In the genomic region with DNA sequence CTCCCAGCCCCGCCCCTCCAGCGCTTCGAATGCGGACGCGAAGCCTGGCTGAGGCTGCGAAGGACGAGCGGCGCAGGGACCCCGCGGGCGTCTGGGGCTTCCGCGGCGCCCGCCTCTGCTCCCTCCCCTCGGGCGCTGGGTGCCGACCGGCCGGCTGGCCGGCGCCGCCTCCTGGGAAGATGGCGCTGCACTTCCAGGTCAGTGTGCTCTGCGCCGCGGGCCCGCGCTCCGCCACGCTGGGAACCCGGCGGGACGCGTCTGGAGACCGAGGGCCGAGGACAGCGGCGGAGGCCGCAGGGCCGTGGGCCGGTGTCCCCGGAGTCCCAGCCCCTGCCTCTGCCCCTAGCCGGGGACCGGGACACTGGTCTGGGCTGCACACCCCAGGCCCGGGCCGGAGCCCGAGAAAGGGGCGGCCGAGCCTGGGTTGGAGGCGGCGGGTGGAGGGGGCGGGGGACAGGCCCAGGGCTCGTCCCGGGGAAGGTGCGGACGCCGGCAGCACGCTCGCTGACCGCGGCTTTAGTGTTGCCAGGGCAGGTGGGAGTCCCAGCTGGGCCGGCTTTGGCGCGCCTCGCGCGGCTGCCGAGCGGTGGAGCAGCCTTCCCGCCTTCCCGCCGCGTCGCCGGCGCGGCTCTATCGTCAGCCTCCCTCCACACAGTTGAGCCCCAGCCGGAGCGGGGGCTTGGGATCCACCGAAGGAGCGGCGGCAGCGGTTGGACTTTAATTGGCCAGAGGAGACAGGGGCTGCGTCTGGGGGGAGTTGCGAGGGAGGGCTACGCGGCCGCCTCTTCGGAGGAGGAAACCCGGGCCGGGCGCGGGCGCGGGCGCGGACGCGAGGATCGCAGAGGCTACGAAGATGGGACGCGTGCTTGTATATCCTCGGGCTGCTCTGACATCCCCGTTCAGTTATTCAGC, we compare ENCODE assay signal across 8 cellular contexts. TPM values are rescaled to one million over a fixed set of nuclear protein-coding genes. Genes with fewer than 3 reads are reported as not detected.
DNase-seq lines count a peak whose midpoint lies in the region; ATAC-seq and TF ChIP-seq lines count a peak whose summit lies in the region.

Gene RANBP17 (plus strand): TSS at position 164 of the 912 bp plus-strand sequence.

- H3K4me1 ChIP-seq in tibial artery, result peaks cover 0 to 5% (median 2%) of the 10 kb centered on the region in 4 donors

- DNase-seq in AG08396 (ENCODE audit: low spot score) (peak; percentile 51), HFFc6 (peak; percentile 30), RPMI7951 (ENCODE audit: low read depth) (peak; percentile 69), epithelial cell of esophagus (ENCODE audit: low read depth) (peak; percentile 76), mesenteric fat pad (ENCODE audit: low spot score) (peak; percentile 90), tibial artery (no peak)

- peaks cover 14% of the 10 kb centered on the region for H3K36me3 Mint-ChIP-seq in HFFc6 (ENCODE audit: low read depth)

- H3K4me3 ChIP-seq in epithelial cell of esophagus (ENCODE audit: low read length) (peak within 1 kb of the TSS; percentile 60), tibial artery (peak within 1 kb of the TSS; percentile 62 to 94)

- peak within 1 kb of the TSS; percentile 42 to 47 for H3K27ac ChIP-seq in tibial artery

- H3K27ac Mint-ChIP-seq in HFFc6, result peak within 1 kb of the TSS; percentile 64

- H3K36me3 ChIP-seq in tibial artery, result no peaks in the 10 kb centered on the region

- peaks cover 29% of the 10 kb centered on the region for H3K9me3 Mint-ChIP-seq in HFFc6

- no peaks in the 10 kb centered on the region; the same call in 1 of the 2 replicates for H3K27me3 Mint-ChIP-seq in HFFc6 (ENCODE audit: insufficient read depth)

- peaks cover 0 to 21% (median 21%) of the 10 kb centered on the region in 3 donors for H3K9me3 ChIP-seq in tibial artery

- ATAC-seq in HG02678 (IDR thresholded peaks at IDR 0.05; ENCODE audit: unreplicated experiment) (no peak), HG02938 (IDR thresholded peaks at IDR 0.05; ENCODE audit: unreplicated experiment) (no peak)

- H3K4me3 Mint-ChIP-seq in HFFc6, result peak within 1 kb of the TSS; percentile 83

- intact Hi-C loops in tibial artery (cut with DNase I; ENCODE audit: low total_unique reads), result no loop called here

- no peaks in the 10 kb centered on the region for H3K27me3 ChIP-seq in tibial artery

- H3K4me1 Mint-ChIP-seq in HFFc6 (ENCODE audit: low read depth), result peaks cover 20% of the 10 kb centered on the region

- TF ChIP-seq CTCF in HFFc6 (IDR thresholded peaks at IDR 0.05) (peak; percentile 30; the same call in 1 of the 2 replicates), epithelial cell of esophagus (IDR thresholded peaks at IDR 0.05; ENCODE audit: insufficient read depth, low read depth, low read length, missing control alignments) (no peak), tibial artery (IDR thresholded peaks at IDR 0.05) (no peak)

RNA-seq across cellular contexts. Expression of gene RANBP17, which starts in this region (rescaled TPM):
- 1 to 10 TPM; 3.3 to 7.2 (median 4.9) TPM for total RNA-seq in HFFc6 (2021; fragmentation: NEBNext Ultra II Directional; extraction: Animal tissue kit (Norgen Biotek cat#: 25700))
- 3.6 and 9.5 TPM in 2 replicates for total RNA-seq in RPMI7951 (2014; rRNA removed; shearing (Covaris generic))
- 5.2 TPM for total RNA-seq in mesenteric fat pad

Comparison
In these comparisons a context has a peak if more than half of its experiments do, and no peak if none do; other contexts are left out.
1. DNase-seq: peak in AG08396 (single experiment), HFFc6 (single experiment), RPMI7951 (single experiment), epithelial cell of esophagus (single experiment) and mesenteric fat pad (single experiment); none in tibial artery (0 of 2).